In genomic region chr1:25140073-25140797, GRCh38 we compare ENCODE assay signal across 10 cellular contexts.
A peak's percentile ranks its signal among the peaks of the same experiment; 100 is the strongest.
DNase-seq lines count a peak whose midpoint lies in the region; ATAC-seq lines count a peak whose summit lies in the region.
"Had no signal": no experiment of that assay in that cellular context is flagged by ENCODE, and none has a peak within 500 bp of the region (broad histone marks: within the 10 kb centered on the region; RNA-seq: fewer than 3 reads in every experiment).

No MANE protein-coding gene starts in this region.

- peak; percentile 82 for ATAC-seq in GM18907 (IDR thresholded peaks at IDR 0.05; ENCODE audit: unreplicated experiment)
- ATAC-seq in HG02973 (IDR thresholded peaks at IDR 0.05; ENCODE audit: unreplicated experiment): peak; percentile 59

- POLR2A ChIA-PET in activated CD4-positive, alpha-beta memory T cell treated with anti-CD3 and anti-CD28 coated beads for 36 hours (lab: Charles Lee): no interaction called here

- H3K27ac Mint-ChIP-seq in activated CD4-positive, alpha-beta memory T cell treated with anti-CD3 and anti-CD28 coated beads for 36 hours: no peak overlapping the region

- H3K27me3 Mint-ChIP-seq in activated CD4-positive, alpha-beta memory T cell treated with anti-CD3 and anti-CD28 coated beads for 36 hours: peaks cover 24% of the 10 kb centered on the region

- H3K4me3 Mint-ChIP-seq in activated CD4-positive, alpha-beta memory T cell treated with anti-CD3 and anti-CD28 coated beads for 36 hours: no peak overlapping the region

- no peaks in the 10 kb centered on the region for H3K4me1 Mint-ChIP-seq in activated CD4-positive, alpha-beta memory T cell treated with anti-CD3 and anti-CD28 coated beads for 36 hours (ENCODE audit: low read depth)

- CTCF ChIA-PET in activated CD4-positive, alpha-beta memory T cell treated with anti-CD3 and anti-CD28 coated beads for 36 hours (lab: Charles Lee): interaction anchor here (0.6 to 0.9 kb wide), 2 partner anchors 64 to 65 kb away, joined by 3 read pairs; no protein-coding TSS in a partner anchor

- DNase-seq in SKM-1 treated with dmso at 0.1 percent for 144 hours (lab: John Stamatoyannopoulos, UW; ENCODE audit: unreplicated experiment): peak; percentile 90
- peak; percentile 12 for DNase-seq in pons (ENCODE audit: low spot score)
- DNase-seq in activated CD4-positive, alpha-beta T cell treated with anti-CD3 and anti-CD28 coated beads for 48 hours: no peak
- DNase-seq in cerebellar nuclear complex (lab: John Stamatoyannopoulos, UW): no peak
- DNase-seq in activated CD4-positive, alpha-beta memory T cell treated with anti-CD3 and anti-CD28 coated beads for 36 hours: no peak
- no peak for DNase-seq in HuH-7.5 (ENCODE audit: low spot score)
- DNase-seq: activated CD4-positive, alpha-beta T cell treated with anti-CD3 and anti-CD28 coated beads for 1 hour; esophagus squamous epithelium had no signal

- no peaks in the 10 kb centered on the region for H3K9me3 Mint-ChIP-seq in activated CD4-positive, alpha-beta memory T cell treated with anti-CD3 and anti-CD28 coated beads for 36 hours

- H3K36me3 Mint-ChIP-seq in activated CD4-positive, alpha-beta memory T cell treated with anti-CD3 and anti-CD28 coated beads for 36 hours: no peaks in the 10 kb centered on the region

- intact Hi-C loops in activated CD4-positive, alpha-beta memory T cell treated with anti-CD3 and anti-CD28 coated beads for 36 hours (cut with micrococcal nuclease): no loop called here

Comparison
In these comparisons a context has a peak if more than half of its experiments do, and no peak if none do; other contexts are left out.
1. DNase-seq: peak in SKM-1 treated with dmso at 0.1 percent for 144 hours (single experiment) and pons (single experiment); none in activated CD4-positive, alpha-beta T cell treated with anti-CD3 and anti-CD28 coated beads for 48 hours (single experiment), cerebellar nuclear complex (0 of 2), activated CD4-positive, alpha-beta memory T cell treated with anti-CD3 and anti-CD28 coated beads for 36 hours (single experiment) and HuH-7.5 (single experiment).